Comparison of ENCODE assay signal across 11 cellular contexts in genomic region chr3:37240170-37240945, GRCh38.
"Had no signal": no experiment of that assay in that cellular context is flagged by ENCODE, and none has a peak within 500 bp of the region (broad histone marks: within the 10 kb centered on the region; RNA-seq: fewer than 3 reads in every experiment).

No MANE protein-coding gene starts in this region.

- H3K4me3 ChIP-seq: heart left ventricle, sigmoid colon, upper lobe of right lung had no signal

- H3K36me3 ChIP-seq: heart left ventricle, sigmoid colon, upper lobe of right lung had no signal

- H3K9me3 ChIP-seq: heart left ventricle, sigmoid colon, upper lobe of right lung had no signal

- H3K27ac Mint-ChIP-seq: activated T-cell treated with anti-CD3 and anti-CD28 coated beads, Interleukin-2, amount 50 U/mL, for 24 hours had no signal

- H3K27ac ChIP-seq: heart left ventricle, sigmoid colon, upper lobe of right lung had no signal

- ATAC-seq: heart left ventricle; naive thymus-derived CD4-positive, alpha-beta T cell; upper lobe of right lung had no signal

- DNase-seq: activated CD4-positive, alpha-beta T cell treated with anti-CD3 and anti-CD28 coated beads, Interleukin-2, amount 50 U/mL, for 1 hour; activated T-cell treated with anti-CD3 and anti-CD28 coated beads, Interleukin-2, amount 50 U/mL, for 24 hours; cortex of kidney; effector CD8-positive, alpha-beta T cell; foreskin melanocyte; heart left ventricle; naive thymus-derived CD4-positive, alpha-beta T cell; sigmoid colon; stimulated activated CD4-positive, alpha-beta T cell treated with anti-CD3 and anti-CD28 coated beads, Interleukin-2, amount 100 ng/mL, for 24 hours; stimulated activated naive CD4-positive, alpha-beta T cell treated with Interleukin-2 at 50 U/mL for 16 hours; upper lobe of right lung had no signal

- H3K4me3 Mint-ChIP-seq: activated T-cell treated with anti-CD3 and anti-CD28 coated beads, Interleukin-2, amount 50 U/mL, for 24 hours had no signal

- H3K27me3 Mint-ChIP-seq: activated T-cell treated with anti-CD3 and anti-CD28 coated beads, Interleukin-2, amount 50 U/mL, for 24 hours had no signal

- H3K27me3 ChIP-seq: heart left ventricle, sigmoid colon, upper lobe of right lung had no signal

- H3K9me3 Mint-ChIP-seq: activated T-cell treated with anti-CD3 and anti-CD28 coated beads, Interleukin-2, amount 50 U/mL, for 24 hours; naive thymus-derived CD4-positive, alpha-beta T cell had no signal
